9 cellular contexts compared by ENCODE assay signal in genomic region chr2:95024306-95024880, GRCh38. TPM values are rescaled to one million over a fixed set of nuclear protein-coding genes. Genes with fewer than 3 reads are reported as not detected.
DNase-seq lines count a peak whose midpoint lies in the region; ATAC-seq and TF ChIP-seq lines count a peak whose summit lies in the region.
"Had no signal": no experiment of that assay in that cellular context is flagged by ENCODE, and none has a peak within 500 bp of the region (broad histone marks: within the 10 kb centered on the region; RNA-seq: fewer than 3 reads in every experiment).

No MANE protein-coding gene starts in this region.

- H3K27ac Mint-ChIP-seq in effector memory CD8-positive, alpha-beta T cell, result no peak overlapping the region
- H3K27ac Mint-ChIP-seq in CD14-positive monocyte, result no peak overlapping the region

- H3K4me3 Mint-ChIP-seq in effector memory CD8-positive, alpha-beta T cell, result peak overlapping the region; percentile 38 to 53
- H3K4me3 Mint-ChIP-seq in CD14-positive monocyte, result peak overlapping the region in 1 of 2 donors; percentile 79

- no peaks in the 10 kb centered on the region for H3K79me1 ChIP-seq in neuronal stem cell (ENCODE audit: low read depth, low read length)

- H3K27me3 Mint-ChIP-seq in effector memory CD8-positive, alpha-beta T cell, result peaks cover 56 to 88% of the 10 kb centered on the region in 2 donors
- H3K27me3 Mint-ChIP-seq in CD14-positive monocyte (ENCODE audit: low read depth in 3 of 3), result peaks cover 52 to 65% (median 55%) of the 10 kb centered on the region in 3 donors

- ATAC-seq in effector memory CD8-positive, alpha-beta T cell (replicated peaks), result no peak
- no peak for ATAC-seq in HG02798 (IDR thresholded peaks at IDR 0.05; ENCODE audit: poor library complexity, unreplicated experiment)
- ATAC-seq in HG03135 (IDR thresholded peaks at IDR 0.05; ENCODE audit: unreplicated experiment), result no peak

- no peak for TF ChIP-seq CTCF in CD14-positive monocyte (IDR thresholded peaks at IDR 0.05)

- H2AK5ac ChIP-seq in neuronal stem cell (ENCODE audit: low read depth, low read length), result peak overlapping the region; percentile 41

- no peak overlapping the region for H3K23ac ChIP-seq in neuronal stem cell (ENCODE audit: low read depth, low read length, poor library complexity)

- no peak overlapping the region for H4K91ac ChIP-seq in neuronal stem cell (ENCODE audit: low read depth, low read length, poor library complexity)

- H2AFZ ChIP-seq in neuronal stem cell (ENCODE audit: low read length), result peak overlapping the region; percentile 52

- no peaks in the 10 kb centered on the region for H3K9me3 Mint-ChIP-seq in effector memory CD8-positive, alpha-beta T cell
- peaks cover 0 to 6% (median 0%) of the 10 kb centered on the region in 7 donors for H3K9me3 Mint-ChIP-seq in CD14-positive monocyte

- intact Hi-C loops in CD14-positive monocyte (cut with micrococcal nuclease), result no loop called here

- no peak overlapping the region for H2BK120ac ChIP-seq in neuronal stem cell (ENCODE audit: low read depth, low read length)

- no peak overlapping the region for H3K4ac ChIP-seq in neuronal stem cell (ENCODE audit: low read length)

- no peak overlapping the region for H3K14ac ChIP-seq in neuronal stem cell (ENCODE audit: low read length)

- H2BK12ac ChIP-seq in neuronal stem cell (ENCODE audit: low read length), result no peak overlapping the region

- no peak overlapping the region for H2BK5ac ChIP-seq in neuronal stem cell (ENCODE audit: low read length)

- H3K27me3 ChIP-seq in neuronal stem cell (ENCODE audit: control insufficient read depth in 3 of 3, insufficient read depth in 3 of 3, low read depth in 1 of 3, low read length in 3 of 3), result peaks cover 21 to 83% (median 57%) of the 10 kb centered on the region in 3 experiments

- H3K4me3 ChIP-seq in neuronal stem cell (ENCODE audit: low read length in 2 of 2), result no peak overlapping the region

- H3K9me3 ChIP-seq in KOPT-K1 (ENCODE audit: insufficient read depth, low read length, poor library complexity, severe bottlenecking) (no peaks in the 10 kb centered on the region), neuronal stem cell (replicated peaks in 1 of 2; ENCODE audit: control insufficient read depth in 2 of 2, insufficient read depth in 1 of 2, low read depth in 1 of 2, low read length in 2 of 2) (no peaks in the 10 kb centered on the region)

- DNase-seq in DMS79 treated with DMSO at 0.1 percent for 48 hours (lab: John Stamatoyannopoulos, UW) (peak; percentile 65), DMS79 (lab: John Stamatoyannopoulos, UW) (no peak), neuronal stem cell (ENCODE audit: low spot score) (no peak), CD14-positive monocyte (ENCODE audit: low spot score) (no peak)
- no peak for DNase-seq in effector memory CD8-positive, alpha-beta T cell
- DNase-seq: 8988T had no signal

- no peak overlapping the region for H2BK15ac ChIP-seq in neuronal stem cell (ENCODE audit: low read length)

- H3K36me3 Mint-ChIP-seq in effector memory CD8-positive, alpha-beta T cell (ENCODE audit: insufficient read depth), result no peaks in the 10 kb centered on the region
- H3K36me3 Mint-ChIP-seq in CD14-positive monocyte, result no peaks in the 10 kb centered on the region

- H3K4me2 ChIP-seq in neuronal stem cell (ENCODE audit: insufficient read depth, low read length, poor library complexity, severe bottlenecking), result no peak overlapping the region

- H3K4me1 Mint-ChIP-seq in effector memory CD8-positive, alpha-beta T cell (ENCODE audit: low read depth in 2 of 2), result peaks cover 5 to 11% of the 10 kb centered on the region in 2 donors
- peaks cover 8% of the 10 kb centered on the region for H3K4me1 Mint-ChIP-seq in CD14-positive monocyte

- H3K27ac ChIP-seq in KOPT-K1 (ENCODE audit: low read depth, low read length, poor library complexity, severe bottlenecking) (peak overlapping the region; percentile 90), neuronal stem cell (replicated peaks; ENCODE audit: low read length) (no peak overlapping the region)

- H3K18ac ChIP-seq in neuronal stem cell (ENCODE audit: low read length), result no peak overlapping the region

- H3K4me1 ChIP-seq in neuronal stem cell (ENCODE audit: control insufficient read depth in 2 of 2, insufficient read depth in 1 of 2, low read depth in 1 of 2, low read length in 2 of 2), result peaks cover 0 to 4% of the 10 kb centered on the region in 2 donors

- WGBS in neuronal stem cell (ENCODE audit: extremely low coverage in 2 of 2, insufficient read length in 2 of 2, insufficient replicate concordance in 1 of 2), 2 donors, result no CpG with 5 or more reads among the region's 11 CpGs

- no peak overlapping the region for H3K9ac ChIP-seq in neuronal stem cell (ENCODE audit: low read depth, low read length, poor library complexity)

- H3K36me3 ChIP-seq in KOPT-K1 (ENCODE audit: insufficient read depth, low read length), result peaks cover 27% of the 10 kb centered on the region
- H3K36me3 ChIP-seq in neuronal stem cell (replicated peaks in 1 of 2; ENCODE audit: control insufficient read depth in 2 of 2, insufficient read depth in 2 of 2, low read length in 2 of 2), result no peaks in the 10 kb centered on the region

- H4K8ac ChIP-seq in neuronal stem cell (ENCODE audit: low read depth, low read length), result no peak overlapping the region

RNA-seq across cellular contexts. Expression of gene MAL, which starts 1.1 kb away (rescaled TPM):
- 0.18 TPM for polyA plus RNA-seq in neuronal stem cell (2013, experiment 1 of 2)
- polyA plus RNA-seq in neuronal stem cell (2013, experiment 2 of 2), result 0.19 TPM
- polyA plus RNA-seq in CD14-positive monocyte, result under 1 TPM; 0.39 to 0.48 TPM
